ENCODE assay signal across 4 cellular contexts in genomic region chr16:15382805-15383204, GRCh38. TPM values are rescaled to one million over a fixed set of nuclear protein-coding genes. Genes with fewer than 3 reads are reported as not detected.
"Had no signal": no experiment of that assay in that cellular context is flagged by ENCODE, and none has a peak within 500 bp of the region (broad histone marks: within the 10 kb centered on the region; RNA-seq: fewer than 3 reads in every experiment).

No MANE protein-coding gene starts in this region.

RNA-seq across cellular contexts. Expression of gene MPV17L, which starts 12.7 kb away (rescaled TPM):
- total RNA-seq: activated CD4-positive, alpha-beta T cell treated with anti-CD3 and anti-CD28 coated beads, Interleukin-2, amount 10 ng/mL, durations not matched to agents 7 days and 5 days; activated CD8-positive, alpha-beta T cell treated with anti-CD3 and anti-CD28 coated beads, Interleukin-2, amount 10 ng/mL, durations not matched to agents 7 days and 5 days; activated naive CD8-positive, alpha-beta T cell treated with anti-CD3 and anti-CD28 coated beads, Interleukin-2, amount 10 ng/mL, durations not matched to agents 7 days and 5 days; naive thymus-derived CD8-positive, alpha-beta T cell had no signal
- polyA plus RNA-seq: naive thymus-derived CD8-positive, alpha-beta T cell had no signal
